In genomic region chr7:33845991-33846509, GRCh38 we compare ENCODE assay signal across 23 cellular contexts. TPM values are rescaled to one million over a fixed set of nuclear protein-coding genes. Genes with fewer than 3 reads are reported as not detected.
A peak's percentile ranks its signal among the peaks of the same experiment; 100 is the strongest.
DNase-seq lines count a peak whose midpoint lies in the region; ATAC-seq and TF ChIP-seq lines count a peak whose summit lies in the region.
"Had no signal": no experiment of that assay in that cellular context is flagged by ENCODE, and none has a peak within 500 bp of the region (broad histone marks: within the 10 kb centered on the region; RNA-seq: fewer than 3 reads in every experiment).

No MANE protein-coding gene starts in this region.

- H3K9me3 ChIP-seq in body of pancreas = no peaks in the 10 kb centered on the region
- H3K9me3 ChIP-seq in left lung = no peaks in the 10 kb centered on the region
- H3K9me3 ChIP-seq in thoracic aorta = no peaks in the 10 kb centered on the region
- H3K9me3 ChIP-seq: BE2C, mucosa of descending colon, suprapubic skin had no signal

- no peaks in the 10 kb centered on the region for H3K27me3 ChIP-seq in body of pancreas
- no peaks in the 10 kb centered on the region for H3K27me3 ChIP-seq in left lung
- no peaks in the 10 kb centered on the region for H3K27me3 ChIP-seq in thoracic aorta (replicated peaks; ENCODE audit: insufficient read depth)
- H3K27me3 ChIP-seq: BE2C, suprapubic skin had no signal

- no peak for TF ChIP-seq POLR2A in body of pancreas (IDR thresholded peaks at IDR 0.05)

- no peak for TF ChIP-seq CTCF in body of pancreas (IDR thresholded peaks at IDR 0.05)
- no peak for TF ChIP-seq CTCF in left lung (IDR thresholded peaks at IDR 0.05)
- no peak for TF ChIP-seq CTCF in thoracic aorta (IDR thresholded peaks at IDR 0.05)

- 62 to 67% methylated on average over 10 to 11 of the region's 11 CpGs for WGBS in body of pancreas, 2 donors

- H3K4me1 ChIP-seq in body of pancreas (peaks cover 7% of the 10 kb centered on the region), left lung (no peaks in the 10 kb centered on the region), thoracic aorta (ENCODE audit: control insufficient read depth in 1 of 2, low read depth in 2 of 2) (peaks cover 0 to 14% of the 10 kb centered on the region in 2 donors)
- H3K4me1 ChIP-seq: BE2C, suprapubic skin had no signal

- ATAC-seq in body of pancreas (peak; percentile 59), left lung (peak; percentile 19), thoracic aorta (ENCODE audit: insufficient number of reproducible peaks, low FRiP score, low read depth) (no peak), GM21526 (IDR thresholded peaks at IDR 0.05; ENCODE audit: low FRiP score, unreplicated experiment) (no peak)
- ATAC-seq: activated CD8-positive, alpha-beta T cell treated with anti-CD3 and anti-CD28 coated beads for 36 hours; esophagus mucosa; mucosa of descending colon had no signal

- intact Hi-C loops in body of pancreas (cut with DNase I) = no loop called here
- intact Hi-C loops in left lung (cut with DNase I) = no loop called here

- H3K36me3 ChIP-seq in body of pancreas (replicated peaks in 1 of 2; ENCODE audit: insufficient read depth in 1 of 2, low read depth in 2 of 2) = no peaks in the 10 kb centered on the region
- no peaks in the 10 kb centered on the region for H3K36me3 ChIP-seq in left lung
- H3K36me3 ChIP-seq in thoracic aorta = no peaks in the 10 kb centered on the region
- H3K36me3 ChIP-seq: BE2C, suprapubic skin, WERI-Rb-1 had no signal

- H3K4me3 ChIP-seq in body of pancreas (no peak overlapping the region), left lung (no peak overlapping the region), thoracic aorta (no peak overlapping the region)
- H3K4me3 ChIP-seq: mucosa of descending colon, skin epidermis, suprapubic skin had no signal

- H3K27ac ChIP-seq in body of pancreas = no peak overlapping the region
- H3K27ac ChIP-seq in left lung = no peak overlapping the region
- peak overlapping the region; percentile 2 to 16 for H3K27ac ChIP-seq in thoracic aorta
- H3K27ac ChIP-seq: KMS-11, skin epidermis, suprapubic skin, WERI-Rb-1 had no signal

- DNase-seq in M059J (ENCODE audit: low read depth) (peak; percentile 90), body of pancreas (peak; percentile 23 to 45 (median 39)), left lung (no peak), thoracic aorta (ENCODE audit: low spot score) (no peak), NCI-H1417 (lab: John Stamatoyannopoulos, UW) (no peak)
- no peak for DNase-seq in activated effector memory CD4-positive, alpha-beta T cell treated with Interleukin-2 at 50 U/mL for 16 hours
- DNase-seq: activated CD8-positive, alpha-beta T cell treated with anti-CD3 and anti-CD28 coated beads for 36 hours; activated naive CD8-positive, alpha-beta T cell treated with anti-CD3 and anti-CD28 coated beads, Interleukin-2, amount 10 ng/mL, durations not matched to agents 7 days and 5 days; BE2C; H9; hypothalamus; kidney glomerular epithelial cell; mucosa of descending colon; NCI-H1105 treated with DMSO at 0.1 percent for 48 hours; NCI-H2171 treated with DMSO at 0.1 percent for 48 hours; stimulated activated CD4-positive, alpha-beta T cell treated with anti-CD3 and anti-CD28 coated beads, Interleukin-4, amount 100 ng/mL, for 24 hours; WERI-Rb-1 had no signal

RNA-seq across cellular contexts. Expression of gene BMPER, which starts 59.3 kb away (rescaled TPM):
- total RNA-seq in M059J (2014; rRNA removed; shearing (Covaris generic)) = 1.5 and 2.3 TPM in 2 replicates
- under 1 TPM; 0.33 to 0.78 TPM for total RNA-seq in body of pancreas
- 1 to 10 TPM; 7.4 to 7.7 TPM for total RNA-seq in left lung
- total RNA-seq in thoracic aorta = 1 to 10 TPM in 1 of 2 donors, under 1 TPM in 1; 0.54 to 2.3 TPM
- total RNA-seq: activated CD8-positive, alpha-beta T cell treated with anti-CD3 and anti-CD28 coated beads for 36 hours; activated naive CD8-positive, alpha-beta T cell treated with anti-CD3 and anti-CD28 coated beads, Interleukin-2, amount 10 ng/mL, durations not matched to agents 7 days and 5 days; esophagus mucosa; T-helper 1 cell treated with Interleukin-12 subunit alpha and Interleukin-12 subunit beta and Interleukin-4 antibody, amounts not matched to agents 30 ng/mL and 1 ng/mL, for 36 hours had no signal

Comparison
In these comparisons a context has a peak if more than half of its experiments do, and no peak if none do; other contexts are left out.
1. DNase-seq: peak in M059J (single experiment) and body of pancreas (4 of 4); none in left lung (0 of 2), thoracic aorta (single experiment), NCI-H1417 (0 of 3) and activated effector memory CD4-positive, alpha-beta T cell treated with Interleukin-2 at 50 U/mL for 16 hours (single experiment).
2. ATAC-seq: peak in body of pancreas (single experiment) and left lung (single experiment); none in thoracic aorta (single experiment) and GM21526 (single experiment).
3. H3K27ac ChIP-seq: peak in thoracic aorta (2 of 2); none in body of pancreas (0 of 4) and left lung (0 of 2).